8 cellular contexts compared by ENCODE assay signal in genomic region chr2:107007927-107008326, GRCh38.
"Had no signal": no experiment of that assay in that cellular context is flagged by ENCODE, and none has a peak within 500 bp of the region (broad histone marks: within the 10 kb centered on the region; RNA-seq: fewer than 3 reads in every experiment).

No MANE protein-coding gene starts in this region.

- FAIRE-seq: G401.6, GM12878, GM12891, GM12892, GM18507, GM19239 had no signal

- H3K4me3 ChIP-seq: GM12878 had no signal

- DNase-seq: GDM1, GF-D8 had no signal

- ATAC-seq: GM12878 had no signal
